In the genomic region with DNA sequence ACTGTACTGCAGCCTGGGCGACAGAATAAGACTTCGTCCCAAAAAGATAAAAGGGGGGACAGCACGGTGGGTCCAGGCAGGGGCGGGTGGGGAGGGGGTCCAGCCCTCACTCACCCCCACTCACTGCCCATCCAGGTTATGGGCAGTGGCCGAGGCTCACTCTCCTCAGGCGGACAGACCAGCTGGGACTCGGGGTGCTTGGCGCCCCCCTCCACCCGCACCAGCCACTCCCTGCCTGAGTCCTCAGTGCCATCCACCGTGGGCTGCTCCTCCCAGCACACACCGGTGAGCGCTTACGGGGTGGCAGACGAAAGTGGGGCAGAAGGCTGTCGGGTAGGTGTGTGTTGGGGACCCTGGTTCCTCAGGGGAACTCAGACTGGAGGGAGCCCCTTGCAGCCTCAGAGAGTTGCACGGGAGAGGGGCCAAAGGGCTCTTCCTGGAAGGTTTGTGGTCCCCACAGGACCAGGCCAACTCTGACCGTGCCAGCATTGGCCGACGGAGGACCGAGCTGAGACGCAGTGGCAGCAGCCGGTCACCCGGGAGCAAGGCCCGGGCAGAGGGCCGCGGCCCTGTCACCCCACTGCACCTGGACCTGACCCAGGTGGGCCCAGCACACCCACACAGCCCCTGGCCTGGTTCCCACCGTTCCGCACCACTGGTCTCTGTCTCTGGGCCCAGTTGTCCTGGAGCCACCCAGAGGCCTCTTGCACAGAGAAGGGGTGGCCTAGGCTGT, we compare ENCODE assay signal across 21 cellular contexts. TPM values are rescaled to one million over a fixed set of nuclear protein-coding genes. Genes with fewer than 3 reads are reported as not detected.
DNase-seq lines count a peak whose midpoint lies in the region; ATAC-seq and TF ChIP-seq lines count a peak whose summit lies in the region.
"Had no signal": no experiment of that assay in that cellular context is flagged by ENCODE, and none has a peak within 500 bp of the region (broad histone marks: within the 10 kb centered on the region; RNA-seq: fewer than 3 reads in every experiment).

No MANE protein-coding gene starts in this region.

- H3K4me1 Mint-ChIP-seq in CD14-positive monocyte: peaks cover 3% of the 10 kb centered on the region

- no peaks in the 10 kb centered on the region for H3K36me3 ChIP-seq in psoas muscle (ENCODE audit: insufficient read depth in 1 of 2, low read depth in 1 of 2)
- H3K36me3 ChIP-seq in esophagus squamous epithelium: peaks cover 0 to 36% (median 0%) of the 10 kb centered on the region in 3 donors

- H3K4me3 ChIP-seq in psoas muscle (no peak overlapping the region), esophagus squamous epithelium (no peak overlapping the region)
- H3K4me3 ChIP-seq: A549 had no signal

- H3K9me3 Mint-ChIP-seq in CD14-positive monocyte: peaks cover 0 to 3% (median 0%) of the 10 kb centered on the region in 7 donors
- H3K9me3 Mint-ChIP-seq: CD4-positive, alpha-beta memory T cell had no signal

- H3K27me3 Mint-ChIP-seq in CD14-positive monocyte (ENCODE audit: low read depth in 3 of 3): peaks cover 32 to 62% (median 43%) of the 10 kb centered on the region in 3 donors

- peak; percentile 20 for ATAC-seq in Right ventricle myocardium inferior
- no peak for ATAC-seq in left cardiac atrium
- ATAC-seq in left ventricle myocardium superior: peak; percentile 20
- peak; percentile 17 to 41 (median 28) for ATAC-seq in psoas muscle
- ATAC-seq: A549, HCT116 had no signal

- no peak overlapping the region for H3K27ac Mint-ChIP-seq in CD14-positive monocyte
- H3K27ac Mint-ChIP-seq: CD4-positive, alpha-beta memory T cell had no signal

- TF ChIP-seq CTCF in CD14-positive monocyte (IDR thresholded peaks at IDR 0.05) (no peak), psoas muscle (IDR thresholded peaks at IDR 0.05) (no peak), esophagus squamous epithelium (IDR thresholded peaks at IDR 0.05) (no peak)

- H3K4me1 ChIP-seq in psoas muscle: no peaks in the 10 kb centered on the region
- peaks cover 22 to 64% (median 28%) of the 10 kb centered on the region in 3 donors for H3K4me1 ChIP-seq in esophagus squamous epithelium

- no peaks in the 10 kb centered on the region for H3K9me3 ChIP-seq in psoas muscle
- H3K9me3 ChIP-seq in esophagus squamous epithelium: no peaks in the 10 kb centered on the region
- H3K9me3 ChIP-seq: A549 had no signal

- no peak overlapping the region for H3K4me3 Mint-ChIP-seq in CD14-positive monocyte
- H3K4me3 Mint-ChIP-seq: CD4-positive, alpha-beta memory T cell had no signal

- H3K27ac ChIP-seq in psoas muscle (no peak overlapping the region), esophagus squamous epithelium (no peak overlapping the region)
- H3K27ac ChIP-seq: 22Rv1, A549, C4-2B had no signal

- TF ChIP-seq POLR2A in esophagus squamous epithelium (IDR thresholded peaks at IDR 0.05): no peak

- intact Hi-C loops in Right ventricle myocardium inferior (cut with DNase I): no loop called here
- intact Hi-C loops in left cardiac atrium (cut with DNase I): no loop called here
- intact Hi-C loops in CD14-positive monocyte (cut with micrococcal nuclease): no loop called here
- intact Hi-C loops in left ventricle myocardium superior (cut with micrococcal nuclease): no loop called here
- intact Hi-C loops in psoas muscle (cut with DNase I): no loop called here
- intact Hi-C loops in esophagus squamous epithelium (cut with DNase I): no loop called here

- DNase-seq in Right ventricle myocardium inferior (ENCODE audit: missing footprints) (peak; percentile 64), left cardiac atrium (no peak), CD14-positive monocyte (ENCODE audit: low spot score) (peak; percentile 37), left ventricle myocardium superior (peak; percentile 59), psoas muscle (peak in 1 of 2 donors; percentile 72), esophagus squamous epithelium (lab: John Stamatoyannopoulos, UW) (no peak), HPDE6-E6E7 (ENCODE audit: extremely low spot score) (no peak)
- no peak for DNase-seq in effector CD4-positive, alpha-beta T cell
- DNase-seq: AML-193; CD4-positive, alpha-beta memory T cell; DMS153; DMS79; GDM1; GOT3; H7 had no signal

- H3K36me3 Mint-ChIP-seq in CD14-positive monocyte: no peaks in the 10 kb centered on the region
- H3K36me3 Mint-ChIP-seq: CD4-positive, alpha-beta memory T cell had no signal

- peaks cover 0 to 23% (median 2%) of the 10 kb centered on the region in 3 donors for H3K27me3 ChIP-seq in psoas muscle (ENCODE audit: insufficient read depth in 3 of 3, low read length in 2 of 3)
- H3K27me3 ChIP-seq in esophagus squamous epithelium: peaks cover 0 to 76% (median 5%) of the 10 kb centered on the region in 4 donors

- WGBS in psoas muscle, 3 donors: 39 to 56% (median 43%) methylated on average over 28 of the region's 28 CpGs
- 84 to 90% methylated on average over 10 to 13 of the region's 28 CpGs for WGBS in esophagus squamous epithelium, 2 donors

RNA-seq across cellular contexts. Expression of a gene that starts 6.6 kb away (rescaled TPM):
- not detected for total RNA-seq in Right ventricle myocardium inferior
- under 1 TPM; 0.38 to 0.50 TPM for total RNA-seq in left cardiac atrium
- polyA plus RNA-seq in CD14-positive monocyte: under 1 TPM; 0.21 to 0.62 TPM
- not detected for total RNA-seq in left ventricle myocardium superior
- total RNA-seq in psoas muscle: not detected
- polyA plus RNA-seq in psoas muscle: under 1 TPM in 1 of 3 donors, not detected in 2; 0.03 TPM
- 10 to 100 TPM; 16.8 to 39.6 (median 23.4) TPM for total RNA-seq in esophagus squamous epithelium

RNA-seq across cellular contexts. Expression of a gene that starts 9.0 kb away (rescaled TPM):
- total RNA-seq in Right ventricle myocardium inferior (174 TPM), left cardiac atrium (10 to 100 TPM; 78.9 to 85.5 TPM), left ventricle myocardium superior (187 TPM), psoas muscle (100 to 1,000 TPM in 2 of 4 donors, 10 to 100 TPM in 2; 13.9 to 249 (median 109) TPM), esophagus squamous epithelium (not detected)
- polyA plus RNA-seq in CD14-positive monocyte (not detected), psoas muscle (100 to 1,000 TPM in 1 of 3 donors, 10 to 100 TPM in 2; 38.1 to 239 (median 58.5) TPM)
- total RNA-seq: CD4-positive, alpha-beta memory T cell; Daoy; H7 had no signal
- polyA plus RNA-seq: BJ had no signal

RNA-seq across cellular contexts. Expression of a gene that starts 12.5 kb away (rescaled TPM):
- total RNA-seq in Right ventricle myocardium inferior (7.0 TPM), left cardiac atrium (1 to 10 TPM; 5.7 to 8.2 TPM), left ventricle myocardium superior (6.6 TPM), psoas muscle (1 to 10 TPM; 2.1 to 3.8 (median 3.0) TPM), esophagus squamous epithelium (10 to 100 TPM in 3 of 4 donors, 1 to 10 TPM in 1; 8.7 to 13.8 (median 10.3) TPM)
- polyA plus RNA-seq in CD14-positive monocyte (under 1 TPM; 0.31 to 0.71 TPM), psoas muscle (1 to 10 TPM; 3.4 to 5.5 (median 4.1) TPM)

RNA-seq across cellular contexts. Expression of a gene that starts 13.8 kb away (rescaled TPM):
- total RNA-seq in Right ventricle myocardium inferior (41.7 TPM), left cardiac atrium (10 to 100 TPM; 38.1 to 48.7 TPM), left ventricle myocardium superior (46.8 TPM), psoas muscle (10 to 100 TPM; 61.4 to 87.0 (median 82.7) TPM), esophagus squamous epithelium (10 to 100 TPM; 57.9 to 80.2 (median 60.4) TPM)
- polyA plus RNA-seq in CD14-positive monocyte (10 to 100 TPM; 34.5 to 35.8 TPM), psoas muscle (100 to 1,000 TPM in 1 of 3 donors, 10 to 100 TPM in 2; 78.1 to 106 (median 92.7) TPM)

RNA-seq across cellular contexts. Expression of a gene that starts 27.0 kb away (rescaled TPM):
- total RNA-seq in Right ventricle myocardium inferior (36.7 TPM), left cardiac atrium (10 to 100 TPM; 42.1 to 68.3 TPM), left ventricle myocardium superior (39.4 TPM), psoas muscle (10 to 100 TPM in 3 of 4 donors, 1 to 10 TPM in 1; 7.2 to 21.8 (median 12.6) TPM), esophagus squamous epithelium (10 to 100 TPM; 15.1 to 16.2 (median 15.3) TPM)
- polyA plus RNA-seq in CD14-positive monocyte (1 to 10 TPM; 1.4 to 2.0 TPM), psoas muscle (10 to 100 TPM in 1 of 3 donors, 1 to 10 TPM in 2; 2.3 to 20.2 (median 5.4) TPM)
- total RNA-seq: CD4-positive, alpha-beta memory T cell had no signal

Comparison
In these comparisons a context has a peak if more than half of its experiments do, and no peak if none do; other contexts are left out.
1. ATAC-seq: peak in Right ventricle myocardium inferior (single experiment), left ventricle myocardium superior (single experiment) and psoas muscle (4 of 4); none in left cardiac atrium (0 of 2).
2. DNase-seq: peak in Right ventricle myocardium inferior (single experiment), CD14-positive monocyte (single experiment) and left ventricle myocardium superior (single experiment); none in left cardiac atrium (single experiment), effector CD4-positive, alpha-beta T cell (single experiment), esophagus squamous epithelium (single experiment) and HPDE6-E6E7 (single experiment).
3. RNA of a gene that starts 6.6 kb away (total RNA-seq): 16.8 to 39.6 TPM in esophagus squamous epithelium; 0.38 to 0.50 TPM in left cardiac atrium, not detected in left ventricle myocardium superior (single experiment), not detected in psoas muscle and not detected in Right ventricle myocardium inferior (single experiment); every median in the first group is over 10 times any median in the second.
4. RNA of a gene that starts 9.0 kb away (total RNA-seq): 187 TPM in left ventricle myocardium superior (single experiment), 174 TPM in Right ventricle myocardium inferior (single experiment), 13.9 to 249 TPM in psoas muscle and 78.9 to 85.5 TPM in left cardiac atrium; not detected in esophagus squamous epithelium; every median in the first group is over 10 times any median in the second.